1 cellular context compared by ENCODE assay signal in genomic region chr14:64394973-64395633, GRCh38.
TF ChIP-seq lines count a peak whose summit lies in the region.

No MANE protein-coding gene starts in this region.

TF ChIP-seq in HepG2, 621 proteins besides CTCF, POLR2A, EP300 and RAD21 (continued from another document):
- TF ChIP-seq, protein P1, sequence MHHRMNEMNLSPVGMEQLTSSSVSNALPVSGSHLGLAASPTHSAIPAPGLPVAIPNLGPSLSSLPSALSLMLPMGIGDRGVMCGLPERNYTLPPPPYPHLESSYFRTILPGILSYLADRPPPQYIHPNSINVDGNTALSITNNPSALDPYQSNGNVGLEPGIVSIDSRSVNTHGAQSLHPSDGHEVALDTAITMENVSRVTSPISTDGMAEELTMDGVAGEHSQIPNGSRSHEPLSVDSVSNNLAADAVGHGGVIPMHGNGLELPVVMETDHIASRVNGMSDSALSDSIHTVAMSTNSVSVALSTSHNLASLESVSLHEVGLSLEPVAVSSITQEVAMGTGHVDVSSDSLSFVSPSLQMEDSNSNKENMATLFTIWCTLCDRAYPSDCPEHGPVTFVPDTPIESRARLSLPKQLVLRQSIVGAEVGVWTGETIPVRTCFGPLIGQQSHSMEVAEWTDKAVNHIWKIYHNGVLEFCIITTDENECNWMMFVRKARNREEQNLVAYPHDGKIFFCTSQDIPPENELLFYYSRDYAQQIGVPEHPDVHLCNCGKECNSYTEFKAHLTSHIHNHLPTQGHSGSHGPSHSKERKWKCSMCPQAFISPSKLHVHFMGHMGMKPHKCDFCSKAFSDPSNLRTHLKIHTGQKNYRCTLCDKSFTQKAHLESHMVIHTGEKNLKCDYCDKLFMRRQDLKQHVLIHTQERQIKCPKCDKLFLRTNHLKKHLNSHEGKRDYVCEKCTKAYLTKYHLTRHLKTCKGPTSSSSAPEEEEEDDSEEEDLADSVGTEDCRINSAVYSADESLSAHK (CRISPR knock-in tag; IDR thresholded peaks at IDR 0.05; ENCODE audit: borderline replicate concordance) = no peak
- no peak for TF ChIP-seq ZFY (CRISPR knock-in tag; IDR thresholded peaks at IDR 0.05)
- TF ChIP-seq U2AF1 (optimal IDR thresholded peaks at IDR 0.05; ENCODE audit: low read depth, low read length) = no peak
- TF ChIP-seq ELF3 (CRISPR knock-in tag; IDR thresholded peaks at IDR 0.05) = no peak
- TF ChIP-seq, protein P2, sequence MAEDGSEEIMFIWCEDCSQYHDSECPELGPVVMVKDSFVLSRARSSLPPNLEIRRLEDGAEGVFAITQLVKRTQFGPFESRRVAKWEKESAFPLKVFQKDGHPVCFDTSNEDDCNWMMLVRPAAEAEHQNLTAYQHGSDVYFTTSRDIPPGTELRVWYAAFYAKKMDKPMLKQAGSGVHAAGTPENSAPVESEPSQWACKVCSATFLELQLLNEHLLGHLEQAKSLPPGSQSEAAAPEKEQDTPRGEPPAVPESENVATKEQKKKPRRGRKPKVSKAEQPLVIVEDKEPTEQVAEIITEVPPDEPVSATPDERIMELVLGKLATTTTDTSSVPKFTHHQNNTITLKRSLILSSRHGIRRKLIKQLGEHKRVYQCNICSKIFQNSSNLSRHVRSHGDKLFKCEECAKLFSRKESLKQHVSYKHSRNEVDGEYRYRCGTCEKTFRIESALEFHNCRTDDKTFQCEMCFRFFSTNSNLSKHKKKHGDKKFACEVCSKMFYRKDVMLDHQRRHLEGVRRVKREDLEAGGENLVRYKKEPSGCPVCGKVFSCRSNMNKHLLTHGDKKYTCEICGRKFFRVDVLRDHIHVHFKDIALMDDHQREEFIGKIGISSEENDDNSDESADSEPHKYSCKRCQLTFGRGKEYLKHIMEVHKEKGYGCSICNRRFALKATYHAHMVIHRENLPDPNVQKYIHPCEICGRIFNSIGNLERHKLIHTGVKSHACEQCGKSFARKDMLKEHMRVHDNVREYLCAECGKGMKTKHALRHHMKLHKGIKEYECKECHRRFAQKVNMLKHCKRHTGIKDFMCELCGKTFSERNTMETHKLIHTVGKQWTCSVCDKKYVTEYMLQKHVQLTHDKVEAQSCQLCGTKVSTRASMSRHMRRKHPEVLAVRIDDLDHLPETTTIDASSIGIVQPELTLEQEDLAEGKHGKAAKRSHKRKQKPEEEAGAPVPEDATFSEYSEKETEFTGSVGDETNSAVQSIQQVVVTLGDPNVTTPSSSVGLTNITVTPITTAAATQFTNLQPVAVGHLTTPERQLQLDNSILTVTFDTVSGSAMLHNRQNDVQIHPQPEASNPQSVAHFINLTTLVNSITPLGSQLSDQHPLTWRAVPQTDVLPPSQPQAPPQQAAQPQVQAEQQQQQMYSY (CRISPR knock-in tag; IDR thresholded peaks at IDR 0.05) = no peak
